8 cellular contexts compared by ENCODE assay signal in the genomic region with DNA sequence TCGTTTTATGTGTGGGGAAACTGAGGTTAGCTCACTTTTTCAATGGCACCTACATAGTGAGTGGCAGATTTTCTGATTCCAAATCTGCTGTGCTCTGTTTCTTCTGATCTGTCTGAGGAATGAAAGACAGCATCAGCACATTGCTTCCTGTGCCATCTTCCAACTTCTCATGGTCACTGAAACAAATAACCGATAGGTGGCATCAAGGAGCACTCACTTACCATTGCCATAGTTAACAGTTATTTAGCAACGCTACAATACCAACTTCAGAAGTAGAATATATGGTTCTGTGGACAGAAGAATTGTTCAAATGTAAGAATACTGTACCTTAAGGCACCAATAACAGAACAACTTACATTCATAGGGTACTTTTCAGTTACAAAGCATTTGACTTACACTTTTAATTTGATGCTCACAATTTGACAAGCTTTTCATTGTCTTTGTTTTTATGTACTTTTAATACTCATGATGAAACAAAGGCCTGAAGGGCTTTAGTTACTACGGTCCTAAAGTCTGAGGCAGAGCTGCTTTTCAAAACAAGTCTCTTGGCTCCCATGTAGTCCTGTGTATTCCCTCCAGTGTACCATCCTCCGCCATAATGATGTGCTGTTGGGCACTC.
DNase-seq lines count a peak whose midpoint lies in the region; ATAC-seq and TF ChIP-seq lines count a peak whose summit lies in the region.

No MANE protein-coding gene starts in this region.

- peaks cover 0 to 2% (median 0%) of the 10 kb centered on the region in 7 donors for H3K9me3 Mint-ChIP-seq in CD4-positive, CD25-positive, alpha-beta regulatory T cell

- TF ChIP-seq CTCF in LNCaP clone FGC (IDR thresholded peaks at IDR 0.05; ENCODE audit: control insufficient read depth, extremely low read depth, insufficient read depth) (peak; percentile 74), brain microvascular endothelial cell (IDR thresholded peaks at IDR 0.05; ENCODE audit: low read depth, low read length, missing control alignments) (peak; percentile 72)

- no peaks in the 10 kb centered on the region for H3K27me3 Mint-ChIP-seq in CD4-positive, CD25-positive, alpha-beta regulatory T cell

- DNase-seq in CD4-positive, CD25-positive, alpha-beta regulatory T cell = peak in 2 of 3 donors; percentile 10 to 57
- DNase-seq in LNCaP clone FGC (ENCODE audit: low read depth) = no peak
- DNase-seq in brain microvascular endothelial cell = peak; percentile 35
- DNase-seq in kidney glomerular epithelial cell (lab: John Stamatoyannopoulos, UW) = peak; percentile 58
- no peak for DNase-seq in stimulated activated CD4-positive, alpha-beta T cell treated with anti-CD3 and anti-CD28 coated beads, Interleukin-1b, Interleukin-23, amount 100 ng/mL, for 48 hours

- H3K4me1 ChIP-seq in CD4-positive, CD25-positive, alpha-beta regulatory T cell (ENCODE audit: control insufficient read depth, insufficient read depth, low read length, poor library complexity, severe bottlenecking) = no peaks in the 10 kb centered on the region

- H3K4me3 Mint-ChIP-seq in CD4-positive, CD25-positive, alpha-beta regulatory T cell = no peak overlapping the region

- no peaks in the 10 kb centered on the region for H3K36me3 ChIP-seq in CD4-positive, CD25-positive, alpha-beta regulatory T cell (ENCODE audit: control insufficient read depth, insufficient read depth, low read length)
- no peaks in the 10 kb centered on the region for H3K36me3 ChIP-seq in brain microvascular endothelial cell (replicated peaks)

- peaks cover 0 to 2% (median 0%) of the 10 kb centered on the region in 4 donors for H3K4me1 Mint-ChIP-seq in CD4-positive, CD25-positive, alpha-beta regulatory T cell

- in situ Hi-C loops in brain microvascular endothelial cell (cut with HindIII; ENCODE audit: low pct_ligation_motif_present, low sequenced_read_pairs) = no loop called here

- no peak for ATAC-seq in CD4-positive, CD25-positive, alpha-beta regulatory T cell (ENCODE audit: low read depth in 2 of 2)
- ATAC-seq in GM19397 (IDR thresholded peaks at IDR 0.05; ENCODE audit: unreplicated experiment) = peak; percentile 53
- no peak for ATAC-seq in GM21528 (IDR thresholded peaks at IDR 0.05; ENCODE audit: low FRiP score, unreplicated experiment)
- no peak for ATAC-seq in HG03457 (IDR thresholded peaks at IDR 0.05; ENCODE audit: unreplicated experiment)

- H3K36me3 Mint-ChIP-seq in CD4-positive, CD25-positive, alpha-beta regulatory T cell = peaks cover 17% of the 10 kb centered on the region

- H3K4me3 ChIP-seq in CD4-positive, CD25-positive, alpha-beta regulatory T cell (ENCODE audit: low read depth, low read length) = no peak overlapping the region
- no peak overlapping the region for H3K4me3 ChIP-seq in LNCaP clone FGC (ENCODE audit: low read depth, low read length)
- no peak overlapping the region for H3K4me3 ChIP-seq in brain microvascular endothelial cell (ENCODE audit: low read depth, low read length)

- no peaks in the 10 kb centered on the region for H3K9me3 ChIP-seq in CD4-positive, CD25-positive, alpha-beta regulatory T cell (ENCODE audit: control insufficient read depth in 2 of 2, low read length in 2 of 2)

- H3K27ac ChIP-seq in CD4-positive, CD25-positive, alpha-beta regulatory T cell (ENCODE audit: insufficient read depth, low read length, poor library complexity, severe bottlenecking) = no peak overlapping the region
- H3K27ac ChIP-seq in brain microvascular endothelial cell = no peak overlapping the region

- no peaks in the 10 kb centered on the region for H3K27me3 ChIP-seq in CD4-positive, CD25-positive, alpha-beta regulatory T cell (ENCODE audit: control insufficient read depth, insufficient read depth, low read length)
- H3K27me3 ChIP-seq in brain microvascular endothelial cell (replicated peaks) = no peaks in the 10 kb centered on the region

- no peak overlapping the region for H3K27ac Mint-ChIP-seq in CD4-positive, CD25-positive, alpha-beta regulatory T cell

Comparison
In these comparisons a context has a peak if more than half of its experiments do, and no peak if none do; other contexts are left out.
1. DNase-seq: peak in CD4-positive, CD25-positive, alpha-beta regulatory T cell (2 of 3), brain microvascular endothelial cell (single experiment) and kidney glomerular epithelial cell (single experiment); none in LNCaP clone FGC (single experiment) and stimulated activated CD4-positive, alpha-beta T cell treated with anti-CD3 and anti-CD28 coated beads, Interleukin-1b, Interleukin-23, amount 100 ng/mL, for 48 hours (single experiment).